ENCODE assay signal across 8 cellular contexts in genomic region chr10:44925224-44925623, GRCh38. TPM values are rescaled to one million over a fixed set of nuclear protein-coding genes. Genes with fewer than 3 reads are reported as not detected.
DNase-seq lines count a peak whose midpoint lies in the region; ATAC-seq and TF ChIP-seq lines count a peak whose summit lies in the region.

No MANE protein-coding gene starts in this region.

- intact Hi-C loops in HCT116 (cut with micrococcal nuclease) (no loop called here), uterus (cut with DNase I; ENCODE audit: low total_unique reads) (no loop called here), prostate gland (cut with DNase I) (no loop called here)

- H3K9me3 ChIP-seq in HCT116 (ENCODE audit: control insufficient read depth in 1 of 2, insufficient read depth in 1 of 2, low read depth in 1 of 2, low read length in 2 of 2) (no peaks in the 10 kb centered on the region), uterus (no peaks in the 10 kb centered on the region), prostate gland (no peaks in the 10 kb centered on the region)

- no peaks in the 10 kb centered on the region for H3K79me2 ChIP-seq in HCT116 (ENCODE audit: insufficient read depth, low read length)

- TF ChIP-seq RAD21 in HCT116 (IDR thresholded peaks at IDR 0.05; ENCODE audit: low read depth), result peak; percentile 23; the same call in 1 of the 2 replicates

- H3K4me1 ChIP-seq in HCT116 (ENCODE audit: control insufficient read depth in 1 of 2, insufficient read depth in 2 of 2, low read length in 2 of 2) (no peaks in the 10 kb centered on the region), uterus (no peaks in the 10 kb centered on the region), prostate gland (replicated peaks) (no peaks in the 10 kb centered on the region)

- TF ChIP-seq POLR2A in HCT116 (IDR thresholded peaks at IDR 0.05; ENCODE audit: borderline replicate concordance, extremely low read depth, insufficient read depth, insufficient read length) (no peak), uterus (IDR thresholded peaks at IDR 0.05) (no peak), prostate gland (IDR thresholded peaks at IDR 0.05) (no peak)

- 64% methylated on average over 7 of the region's 7 CpGs for WGBS in prostate gland

- no peak overlapping the region for H2AFZ ChIP-seq in HCT116 (ENCODE audit: low read depth, low read length, poor library complexity, severe bottlenecking)

- POLR2A ChIA-PET in HCT116 (lab: Charles Lee), result no interaction called here

- H3K4me2 ChIP-seq in HCT116 (ENCODE audit: low read length), result no peak overlapping the region

- H3K4me3 ChIP-seq in HCT116 (replicated peaks in 1 of 2; ENCODE audit: low read depth in 1 of 2, low read length in 2 of 2) (no peak overlapping the region), uterus (no peak overlapping the region), prostate gland (no peak overlapping the region)

- H3K36me3 ChIP-seq in HCT116 (ENCODE audit: control insufficient read depth in 1 of 2, insufficient read depth in 2 of 2, low read length in 2 of 2) (no peaks in the 10 kb centered on the region), uterus (no peaks in the 10 kb centered on the region), prostate gland (no peaks in the 10 kb centered on the region)

- CTCF ChIA-PET in HCT116 (lab: Charles Lee), result no interaction called here

- TF ChIP-seq CTCF in HCT116 (IDR thresholded peaks at IDR 0.05 in 2 of 3, conservative IDR thresholded peaks at IDR 0.05 in 1 of 3; ENCODE audit: borderline replicate concordance in 1 of 3, insufficient read depth in 1 of 3, low read depth in 2 of 3, low read length in 2 of 3), result peak in 2 of 3 experiments; percentile 23 to 34; a peak in 3 of 6 replicates
- no peak for TF ChIP-seq CTCF in uterus (IDR thresholded peaks at IDR 0.05)
- no peak for TF ChIP-seq CTCF in prostate gland (IDR thresholded peaks at IDR 0.05)

- no TSS peak for BruUV-seq in HCT116 (replicated peaks; lab: Mats Ljungman, UMichigan)

- ATAC-seq in HCT116 (peak; percentile 50; the same call in 1 of the 2 replicates), SK-N-SH treated with all-trans-retinoic acid at 6 μM for 48 hours (peak; percentile 16; the same call in 1 of the 3 replicates), HG02970 (IDR thresholded peaks at IDR 0.05; ENCODE audit: low FRiP score, unreplicated experiment) (no peak)

- no peak overlapping the region for H3K9ac ChIP-seq in HCT116 (ENCODE audit: low read length)

- H4K20me1 ChIP-seq in HCT116 (ENCODE audit: insufficient read depth), result no peaks in the 10 kb centered on the region

- H3K9me2 ChIP-seq in HCT116 (ENCODE audit: insufficient read depth), result no peaks in the 10 kb centered on the region; the same call in 1 of the 2 replicates

- DNase-seq in DMS53 (lab: John Stamatoyannopoulos, UW) (peak; percentile 63), HCT116 (ENCODE audit: low read depth, low spot score) (no peak), iPS-NIHi7 (ENCODE audit: extremely low spot score) (peak; percentile 88), uterus (no peak), substantia nigra (lab: John Stamatoyannopoulos, UW) (no peak), prostate gland (ENCODE audit: low spot score) (no peak)

- no peak overlapping the region for H3K27ac ChIP-seq in HCT116 (ENCODE audit: low read depth, low read length)
- no peak overlapping the region for H3K27ac ChIP-seq in uterus
- H3K27ac ChIP-seq in substantia nigra (ENCODE audit: low read depth, low read length, poor library complexity, severe bottlenecking), result no peak overlapping the region
- H3K27ac ChIP-seq in prostate gland, result no peak overlapping the region

- RAD21 ChIA-PET in HCT116 (lab: Charles Lee; ENCODE audit: low non-redundant PET in 1 of 2, low total read pairs in 2 of 2, uncharacterized antibody in 2 of 2, unreplicated experiment in 2 of 2), result no interaction called here

- H3K27me3 ChIP-seq in HCT116 (ENCODE audit: insufficient read depth, low read length), result no peaks in the 10 kb centered on the region
- H3K27me3 ChIP-seq in uterus, result no peaks in the 10 kb centered on the region
- no peaks in the 10 kb centered on the region for H3K27me3 ChIP-seq in prostate gland (replicated peaks; ENCODE audit: insufficient read depth)

TF ChIP-seq in HCT116, 20 proteins besides CTCF, POLR2A, EP300 and RAD21 (continues in another document):
- TF ChIP-seq ELF1 (IDR thresholded peaks at IDR 0.05; ENCODE audit: borderline replicate concordance, low read depth) (no peak), EGR1 (IDR thresholded peaks at IDR 0.05; ENCODE audit: low read depth) (no peak), CEBPB (IDR thresholded peaks at IDR 0.05; ENCODE audit: low read depth) (no peak), POLR2AphosphoS5 (IDR thresholded peaks at IDR 0.05; ENCODE audit: low read depth, low read length) (no peak), CBX3 (IDR thresholded peaks at IDR 0.05; ENCODE audit: low read depth) (no peak), SIN3A (IDR thresholded peaks at IDR 0.05; ENCODE audit: low read depth) (no peak), TCF7L2 (IDR thresholded peaks at IDR 0.05; ENCODE audit: borderline replicate concordance, extremely low read depth, insufficient read depth, insufficient read length) (no peak), YY1 (IDR thresholded peaks at IDR 0.05; ENCODE audit: extremely low read depth, insufficient replicate concordance, low read depth, low read length) (no peak), MAX (IDR thresholded peaks at IDR 0.05) (no peak), FOSL1 (IDR thresholded peaks at IDR 0.05; ENCODE audit: low read depth) (no peak), ZFX (IDR thresholded peaks at IDR 0.05) (no peak), JUND (IDR thresholded peaks at IDR 0.05) (no peak)

TF ChIP-seq in SK-N-SH treated with all-trans-retinoic acid at 6 μM for 48 hours, 23 proteins besides CTCF, POLR2A, EP300 and RAD21 (continues in another document):
- no peak for TF ChIP-seq TCF4 (CRISPR knock-in tag; IDR thresholded peaks at IDR 0.05; ENCODE audit: borderline replicate concordance)
- no peak for TF ChIP-seq TOX (CRISPR knock-in tag; IDR thresholded peaks at IDR 0.05; ENCODE audit: borderline replicate concordance)
- no peak for TF ChIP-seq SNAI2 (CRISPR knock-in tag; IDR thresholded peaks at IDR 0.05)
- no peak for TF ChIP-seq ARNTL (CRISPR knock-in tag; IDR thresholded peaks at IDR 0.05; ENCODE audit: borderline replicate concordance, low read depth)
- no peak for TF ChIP-seq ISL1 (CRISPR knock-in tag; IDR thresholded peaks at IDR 0.05)
- no peak for TF ChIP-seq ESRRG (CRISPR knock-in tag; IDR thresholded peaks at IDR 0.05)
- no peak for TF ChIP-seq ZFP30 (CRISPR knock-in tag; IDR thresholded peaks at IDR 0.05)
- no peak for TF ChIP-seq ZNF565 (CRISPR knock-in tag; conservative IDR thresholded peaks at IDR 0.05; ENCODE audit: low read depth)
- no peak for TF ChIP-seq CREB5 (CRISPR knock-in tag; IDR thresholded peaks at IDR 0.05; ENCODE audit: low read depth)
- TF ChIP-seq ZNF8 (CRISPR knock-in tag; IDR thresholded peaks at IDR 0.05), result no peak
- no peak for TF ChIP-seq CSDC2 (CRISPR knock-in tag; IDR thresholded peaks at IDR 0.05)
- TF ChIP-seq OSR1 (CRISPR knock-in tag; IDR thresholded peaks at IDR 0.05), result no peak
- TF ChIP-seq CSRNP3 (CRISPR knock-in tag; IDR thresholded peaks at IDR 0.05), result no peak
- TF ChIP-seq ZFP3 (CRISPR knock-in tag; IDR thresholded peaks at IDR 0.05), result no peak

RNA-seq across cellular contexts. Expression of gene TMEM72, which starts 14.1 kb away (rescaled TPM):
- total RNA-seq in HCT116 (2021; ENCODE audit: unreplicated experiment), result not detected
- polyA plus RNA-seq in HCT116 (2012), result not detected in 2 replicates
- under 1 TPM in 1 of 4 donors, not detected in 3; 0.69 TPM for total RNA-seq in uterus
- 1 to 10 TPM in 1 of 2 donors, not detected in 1; 1.6 TPM for total RNA-seq in prostate gland

RNA-seq across cellular contexts. Expression of gene RASSF4, which starts 34.4 kb away (rescaled TPM):
- 2.8 TPM for total RNA-seq in HCT116 (2021; ENCODE audit: unreplicated experiment)
- polyA plus RNA-seq in HCT116 (2012), result 0.96 and 1.8 TPM in 2 replicates
- total RNA-seq in uterus, result 10 to 100 TPM in 1 of 4 donors, 1 to 10 TPM in 3; 6.1 to 26.5 (median 8.2) TPM
- total RNA-seq in prostate gland, result 10 to 100 TPM in 1 of 2 donors, 1 to 10 TPM in 1; 6.1 to 31.0 TPM

RNA-seq across cellular contexts. Expression of gene DEPP1, which starts 53.4 kb away (rescaled TPM):
- total RNA-seq in HCT116 (2021; ENCODE audit: unreplicated experiment), result 3.8 TPM
- 8.1 and 12.6 TPM in 2 replicates for polyA plus RNA-seq in HCT116 (2012)
- total RNA-seq in uterus, result 100 to 1,000 TPM in 1 of 4 donors, 10 to 100 TPM in 2, 1 to 10 TPM in 1; 8.2 to 266 (median 52.8) TPM
- 100 to 1,000 TPM in 1 of 2 donors, 10 to 100 TPM in 1; 27.2 to 144 TPM for total RNA-seq in prostate gland

Comparison
In these comparisons a context has a peak if more than half of its experiments do, and no peak if none do; other contexts are left out.
1. DNase-seq: peak in DMS53 (single experiment) and iPS-NIHi7 (single experiment); none in HCT116 (single experiment), uterus (0 of 2), substantia nigra (0 of 49) and prostate gland (single experiment).
2. CTCF ChIP-seq: peak in HCT116 (2 of 3); none in uterus (0 of 4) and prostate gland (0 of 4).